ENCODE assay signal across 8 cellular contexts in the genomic region with DNA sequence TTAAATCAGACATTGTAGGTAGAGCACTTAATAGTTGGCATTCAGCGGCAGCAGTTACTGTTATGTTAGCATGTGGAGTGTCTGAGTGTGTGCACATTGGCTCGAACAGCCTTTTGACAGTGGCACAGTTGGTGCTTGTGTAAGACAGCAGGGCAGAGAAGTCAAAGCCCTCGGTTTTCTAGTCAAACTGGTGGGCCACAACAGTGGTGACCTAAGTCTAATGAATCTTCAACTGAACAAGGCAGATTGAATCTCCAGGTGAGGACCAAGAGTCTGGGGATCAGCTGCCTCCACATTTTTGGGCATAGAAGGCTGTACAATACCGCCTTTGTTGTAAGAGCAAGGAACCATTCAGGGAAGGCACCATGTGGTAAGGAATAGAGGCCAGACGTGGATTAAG. TPM values are rescaled to one million over a fixed set of nuclear protein-coding genes. Genes with fewer than 3 reads are reported as not detected.
DNase-seq lines count a peak whose midpoint lies in the region; ATAC-seq and TF ChIP-seq lines count a peak whose summit lies in the region.
"Not testable (repeated sequence)": the region's sequence is repeated elsewhere in the genome, so short reads cannot be mapped to it uniquely, and the experiment has no call there.

No MANE protein-coding gene starts in this region.

- H3K36me3 Mint-ChIP-seq in activated CD8-positive, alpha-beta T cell treated with anti-CD3 and anti-CD28 coated beads, Interleukin-2, amount 10 ng/mL, durations not matched to agents 7 days and 5 days (ENCODE audit: low read depth); naive B cell: not testable (repeated sequence)
- H3K36me3 Mint-ChIP-seq in brain, result peaks cover 17% of the 10 kb centered on the region

- 92% methylated on average over 5 of the region's 5 CpGs for WGBS in smooth muscle cell (ENCODE audit: low lambda C conversion rate)

- intact Hi-C loops in HCT116 (cut with micrococcal nuclease), result not testable (repeated sequence)
- intact Hi-C loops in PC-9 (cut with micrococcal nuclease; ENCODE audit: unreplicated experiment), result loop anchor here (2.0 to 5.0 kb wide), 2 partner anchors 89 to 172 kb away; no protein-coding TSS in a partner anchor

- not testable (repeated sequence) for H3K27ac ChIP-seq in ACC112 (ENCODE audit: low read depth, low read length); PC-9; smooth muscle cell (ENCODE audit: low read depth)
- H3K27ac ChIP-seq in HCT116 (ENCODE audit: low read depth, low read length), result peak overlapping the region; percentile 75; the same call in 1 of the 2 replicates

- peak overlapping the region; percentile 97 for H3K27ac Mint-ChIP-seq in activated CD8-positive, alpha-beta T cell treated with anti-CD3 and anti-CD28 coated beads, Interleukin-2, amount 10 ng/mL, durations not matched to agents 7 days and 5 days
- H3K27ac Mint-ChIP-seq in brain, result peak overlapping the region in 4 of 5 experiments; percentile 56 to 99 (median 95)
- peak overlapping the region in 3 of 6 donors; percentile 37 to 95 (median 78) for H3K27ac Mint-ChIP-seq in naive B cell

- H4K20me1 ChIP-seq in HCT116 (ENCODE audit: insufficient read depth); PC-9 (ENCODE audit: insufficient read depth); smooth muscle cell (ENCODE audit: low read depth): not testable (repeated sequence)

- H3K4me1 ChIP-seq in ACC112 (ENCODE audit: control insufficient read depth, insufficient read depth, low read length, unreplicated experiment) (peaks cover 12% of the 10 kb centered on the region), HCT116 (ENCODE audit: control insufficient read depth in 1 of 2, insufficient read depth in 2 of 2, low read length in 2 of 2) (peaks cover 8 to 12% of the 10 kb centered on the region in 2 experiments), PC-9 (replicated peaks; ENCODE audit: insufficient read depth) (peaks cover 17% of the 10 kb centered on the region)
- H3K4me1 ChIP-seq in smooth muscle cell (ENCODE audit: low read depth), result not testable (repeated sequence)

- not testable (repeated sequence) for H3K9me3 Mint-ChIP-seq in activated CD8-positive, alpha-beta T cell treated with anti-CD3 and anti-CD28 coated beads, Interleukin-2, amount 10 ng/mL, durations not matched to agents 7 days and 5 days (ENCODE audit: insufficient read depth); brain; naive B cell

- CTCF ChIA-PET in HCT116 (lab: Charles Lee), result interaction anchor here (1.9 to 4.3 kb wide), 3 partner anchors 15 to 172 kb away, joined by 8 to 29 read pairs (median 8); no protein-coding TSS in a partner anchor
- CTCF ChIA-PET in PC-9 (lab: Charles Lee), result not testable (repeated sequence)
- CTCF ChIA-PET in activated CD8-positive, alpha-beta T cell treated with anti-CD3 and anti-CD28 coated beads, Interleukin-2, amount 10 ng/mL, durations not matched to agents 7 days and 5 days (lab: Charles Lee), result interaction anchor here (0.9 to 4.6 kb wide), 6 partner anchors 9 to 41 kb away, joined by 3 to 39 read pairs (median 4); no protein-coding TSS in a partner anchor

- H3K4me3 ChIP-seq in ACC112 (ENCODE audit: low read depth, low read length) (peak overlapping the region; percentile 93), HCT116 (replicated peaks in 1 of 2; ENCODE audit: low read depth in 1 of 2, low read length in 2 of 2) (peak overlapping the region; percentile 97 to 100), PC-9 (peak overlapping the region; percentile 92; the same call in 1 of the 2 replicates), foreskin fibroblast (ENCODE audit: low read depth in 1 of 2, low read length in 2 of 2) (peak overlapping the region; percentile 89 to 98), smooth muscle cell (peak overlapping the region; percentile 96)

- H3K4me3 Mint-ChIP-seq in activated CD8-positive, alpha-beta T cell treated with anti-CD3 and anti-CD28 coated beads, Interleukin-2, amount 10 ng/mL, durations not matched to agents 7 days and 5 days, result peak overlapping the region; percentile 99
- H3K4me3 Mint-ChIP-seq in brain (peak overlapping the region; percentile 98 to 100 (median 99)), naive B cell (peak overlapping the region; percentile 29 to 99 (median 98))

- peak overlapping the region; percentile 93 for H3K4me2 ChIP-seq in HCT116 (ENCODE audit: low read length)
- peak overlapping the region; percentile 88 for H3K4me2 ChIP-seq in PC-9
- peak overlapping the region; percentile 98 for H3K4me2 ChIP-seq in smooth muscle cell

- H3K9me3 ChIP-seq in HCT116 (ENCODE audit: control insufficient read depth in 1 of 2, insufficient read depth in 1 of 2, low read depth in 1 of 2, low read length in 2 of 2); PC-9 (ENCODE audit: insufficient read depth, low read depth); smooth muscle cell (replicated peaks; ENCODE audit: low read depth): not testable (repeated sequence)

- ATAC-seq in HCT116; activated CD8-positive, alpha-beta T cell treated with anti-CD3 and anti-CD28 coated beads, Interleukin-2, amount 10 ng/mL, durations not matched to agents 7 days and 5 days; naive B cell (ENCODE audit: low read depth in 2 of 2): not testable (repeated sequence)

- not testable (repeated sequence) for H3F3A ChIP-seq in PC-9 (ENCODE audit: insufficient read depth, low read depth); smooth muscle cell (ENCODE audit: low read depth)

- RAD21 ChIA-PET in HCT116 (lab: Charles Lee; ENCODE audit: low non-redundant PET in 1 of 2, low total read pairs in 2 of 2, uncharacterized antibody in 2 of 2, unreplicated experiment in 2 of 2), result not testable (repeated sequence)

- not testable (repeated sequence) for TF ChIP-seq POLR2A in HCT116 (IDR thresholded peaks at IDR 0.05; ENCODE audit: borderline replicate concordance, extremely low read depth, insufficient read depth, insufficient read length)

- H2AFZ ChIP-seq in ACC112 (ENCODE audit: low read length, unreplicated experiment); HCT116 (ENCODE audit: low read depth, low read length, poor library complexity, severe bottlenecking); PC-9; smooth muscle cell (ENCODE audit: low read depth): not testable (repeated sequence)

- TF ChIP-seq RAD21 in HCT116 (IDR thresholded peaks at IDR 0.05; ENCODE audit: low read depth), result not testable (repeated sequence)

- BruUV-seq in HCT116 (replicated peaks; lab: Mats Ljungman, UMichigan), result TSS peak; percentile 64
- BruUV-seq in PC-9 (replicated peaks; lab: Mats Ljungman, UMichigan), result not testable (repeated sequence)

- not testable (repeated sequence) for H3K27me3 ChIP-seq in ACC112 (ENCODE audit: insufficient read depth, low read length); HCT116 (ENCODE audit: insufficient read depth, low read length); PC-9 (ENCODE audit: insufficient read depth, low read depth); smooth muscle cell (ENCODE audit: low read depth)

- not testable (repeated sequence) for H3K9me2 ChIP-seq in HCT116 (ENCODE audit: insufficient read depth); PC-9 (ENCODE audit: insufficient read depth)

- H3K27me3 Mint-ChIP-seq in activated CD8-positive, alpha-beta T cell treated with anti-CD3 and anti-CD28 coated beads, Interleukin-2, amount 10 ng/mL, durations not matched to agents 7 days and 5 days (ENCODE audit: low read depth); naive B cell: not testable (repeated sequence)
- peaks cover 18% of the 10 kb centered on the region for H3K27me3 Mint-ChIP-seq in brain

- POLR2A ChIA-PET in HCT116 (lab: Charles Lee), result interaction anchor here (1.7 kb wide), 2 partner anchors 15 to 16 kb away, joined by 4 to 5 read pairs; no protein-coding TSS in a partner anchor
- POLR2A ChIA-PET in PC-9 (lab: Charles Lee; ENCODE audit: unreplicated experiment); activated CD8-positive, alpha-beta T cell treated with anti-CD3 and anti-CD28 coated beads, Interleukin-2, amount 10 ng/mL, durations not matched to agents 7 days and 5 days (lab: Charles Lee): not testable (repeated sequence)

- DNase-seq in HCT116 (ENCODE audit: low read depth, low spot score); PC-9; activated CD8-positive, alpha-beta T cell treated with anti-CD3 and anti-CD28 coated beads, Interleukin-2, amount 10 ng/mL, durations not matched to agents 7 days and 5 days; foreskin fibroblast; naive B cell; smooth muscle cell (lab: John Stamatoyannopoulos, UW; ENCODE audit: unreplicated experiment): not testable (repeated sequence)

- peaks cover 24% of the 10 kb centered on the region for H3K79me2 ChIP-seq in ACC112 (ENCODE audit: control insufficient read depth, insufficient read depth, low read length, unreplicated experiment)
- peaks cover 34% of the 10 kb centered on the region for H3K79me2 ChIP-seq in HCT116 (ENCODE audit: insufficient read depth, low read length)
- peaks cover 29% of the 10 kb centered on the region for H3K79me2 ChIP-seq in PC-9 (ENCODE audit: low read depth)
- H3K79me2 ChIP-seq in smooth muscle cell (ENCODE audit: low read depth), result peaks cover 21% of the 10 kb centered on the region

- H3K4me1 Mint-ChIP-seq in activated CD8-positive, alpha-beta T cell treated with anti-CD3 and anti-CD28 coated beads, Interleukin-2, amount 10 ng/mL, durations not matched to agents 7 days and 5 days (ENCODE audit: low read depth), result peaks cover 20% of the 10 kb centered on the region
- peaks cover 35% of the 10 kb centered on the region for H3K4me1 Mint-ChIP-seq in brain
- peaks cover 18 to 29% (median 28%) of the 10 kb centered on the region in 3 donors for H3K4me1 Mint-ChIP-seq in naive B cell

- H3K9ac ChIP-seq in HCT116 (ENCODE audit: low read length) (peak overlapping the region; percentile 96), smooth muscle cell (ENCODE audit: low read depth) (peak overlapping the region; percentile 94)

- not testable (repeated sequence) for H3K36me3 ChIP-seq in ACC112 (ENCODE audit: insufficient read depth, low read length); HCT116 (ENCODE audit: control insufficient read depth in 1 of 2, insufficient read depth in 2 of 2, low read length in 2 of 2); smooth muscle cell (ENCODE audit: low read depth)
- 0 out of 2 replicates have a peak, but pooled peaks cover 12% of the 10 kb centered on the region for H3K36me3 ChIP-seq in PC-9 (ENCODE audit: low read depth)

- not testable (repeated sequence) for TF ChIP-seq CTCF in HCT116 (IDR thresholded peaks at IDR 0.05 in 2 of 3, conservative IDR thresholded peaks at IDR 0.05 in 1 of 3; ENCODE audit: borderline replicate concordance in 1 of 3, insufficient read depth in 1 of 3, low read depth in 2 of 3, low read length in 2 of 3); PC-9 (conservative IDR thresholded peaks at IDR 0.05); brain (conservative IDR thresholded peaks at IDR 0.05); foreskin fibroblast (IDR thresholded peaks at IDR 0.05; ENCODE audit: low read depth, low read length); smooth muscle cell (IDR thresholded peaks at IDR 0.05; ENCODE audit: borderline replicate concordance, insufficient read depth, poor library complexity, severe bottlenecking)

RNA-seq across cellular contexts. Expression of a gene that starts 1.3 kb away (rescaled TPM):
- total RNA-seq in HCT116 (2021; ENCODE audit: unreplicated experiment) (25.4 TPM), PC-9 (2021) (23.0 and 28.7 TPM in 2 replicates), smooth muscle cell (28.0 and 32.2 TPM in 2 replicates)
- polyA plus RNA-seq in HCT116 (2012), result 31.9 and 32.0 TPM in 2 replicates
- total RNA-seq in activated CD8-positive, alpha-beta T cell treated with anti-CD3 and anti-CD28 coated beads, Interleukin-2, amount 10 ng/mL, durations not matched to agents 7 days and 5 days, result 10 to 100 TPM; 29.2 to 30.5 TPM
- polyA plus RNA-seq in brain (ENCODE audit: insufficient read depth, low read depth, low replicate concordance) (20.8 TPM), naive B cell (ENCODE audit: low read depth in 6 of 6) (10 to 100 TPM in 4 of 6 donors, 1 to 10 TPM in 2; 6.7 to 29.3 (median 11.1) TPM), smooth muscle cell (40.3 and 44.6 TPM in 2 replicates)
